8 cellular contexts compared by ENCODE assay signal in genomic region chr11:132941024-132941646, GRCh38.
A peak's percentile ranks its signal among the peaks of the same experiment; 100 is the strongest.
DNase-seq lines count a peak whose midpoint lies in the region; ATAC-seq and TF ChIP-seq lines count a peak whose summit lies in the region.

No MANE protein-coding gene starts in this region.

- H3K36me3 Mint-ChIP-seq in Calu3 (ENCODE audit: insufficient read depth, unreplicated experiment), result peaks cover 4% of the 10 kb centered on the region
- H3K36me3 Mint-ChIP-seq in stimulated activated effector memory CD8-positive, alpha-beta T cell treated with anti-CD3 and anti-CD28 coated beads, Interleukin-12 subunit alpha, Interleukin-12 subunit beta, amount 100 ng/mL, for 72 hours, result no peaks in the 10 kb centered on the region

- H3K9me3 Mint-ChIP-seq in Calu3 (ENCODE audit: low read depth, unreplicated experiment), result peaks cover 2% of the 10 kb centered on the region
- H3K9me3 Mint-ChIP-seq in stimulated activated effector memory CD8-positive, alpha-beta T cell treated with anti-CD3 and anti-CD28 coated beads, Interleukin-12 subunit alpha, Interleukin-12 subunit beta, amount 100 ng/mL, for 72 hours, result no peaks in the 10 kb centered on the region

- no peaks in the 10 kb centered on the region for H3K4me1 Mint-ChIP-seq in Calu3 (ENCODE audit: low read depth, unreplicated experiment)
- peaks cover 5% of the 10 kb centered on the region for H3K4me1 Mint-ChIP-seq in stimulated activated effector memory CD8-positive, alpha-beta T cell treated with anti-CD3 and anti-CD28 coated beads, Interleukin-12 subunit alpha, Interleukin-12 subunit beta, amount 100 ng/mL, for 72 hours

- H3K27me3 ChIP-seq in transverse colon, result peaks cover 36% of the 10 kb centered on the region

- DNase-seq in Calu3, result no peak
- DNase-seq in HFF-Myc (ENCODE audit: extremely low read depth, low read depth), result peak; percentile 2
- peak; percentile 16 for DNase-seq in SW480 (ENCODE audit: low spot score)
- DNase-seq in glomerular visceral epithelial cell (ENCODE audit: extremely low spot score), result peak; percentile 37
- no peak for DNase-seq in transverse colon
- DNase-seq in stimulated activated effector memory CD8-positive, alpha-beta T cell treated with anti-CD3 and anti-CD28 coated beads, Interleukin-12 subunit alpha, Interleukin-12 subunit beta, amount 100 ng/mL, for 72 hours (ENCODE audit: low spot score in 2 of 2), result no peak

- in situ Hi-C loops in transverse colon (cut with MboI; ENCODE audit: low pct_ligation_motif_present in 1 of 4, low pct_unique_long_range_greater_than_20kb in 1 of 4, low sequenced_read_pairs in 3 of 4), result no loop called here

- no peak for TF ChIP-seq POLR2A in transverse colon (IDR thresholded peaks at IDR 0.05)

- no peak overlapping the region for H3K27ac ChIP-seq in transverse colon

- no peaks in the 10 kb centered on the region for H3K27me3 Mint-ChIP-seq in Calu3 (ENCODE audit: unreplicated experiment)

- TF ChIP-seq CTCF in Calu3 (IDR thresholded peaks at IDR 0.05; ENCODE audit: unreplicated experiment) (peak; percentile 73), HFF-Myc (IDR thresholded peaks at IDR 0.05; ENCODE audit: low read depth, low read length, missing control alignments) (peak; percentile 82), transverse colon (IDR thresholded peaks at IDR 0.05) (peak; percentile 59 to 78 (median 73))

- H3K36me3 ChIP-seq in transverse colon, result no peaks in the 10 kb centered on the region

- intact Hi-C loops in Calu3 (cut with micrococcal nuclease; ENCODE audit: unreplicated experiment), result loop anchor here (5.0 kb wide), 1 partner anchor 1194 kb away; no protein-coding TSS in a partner anchor
- intact Hi-C loops in transverse colon (cut with DNase I; ENCODE audit: low total_unique reads), result no loop called here

- BruUV-seq in Calu3 (replicated peaks; lab: Mats Ljungman, UMichigan), result no TSS peak

- CTCF ChIA-PET in Calu3 (lab: Charles Lee), result interaction anchor here (0.7 to 1.4 kb wide), 2 partner anchors 1193 to 1877 kb away, joined by 3 to 5 read pairs; no protein-coding TSS in a partner anchor

- no peak overlapping the region for H3K27ac Mint-ChIP-seq in Calu3 (ENCODE audit: unreplicated experiment)
- no peak overlapping the region for H3K27ac Mint-ChIP-seq in stimulated activated effector memory CD8-positive, alpha-beta T cell treated with anti-CD3 and anti-CD28 coated beads, Interleukin-12 subunit alpha, Interleukin-12 subunit beta, amount 100 ng/mL, for 72 hours

- 53 to 54% methylated on average over 3 to 4 of the region's 4 CpGs for WGBS in transverse colon (ENCODE audit: low coverage in 1 of 2), 2 donors

- no peak overlapping the region for H3K4me3 Mint-ChIP-seq in Calu3 (ENCODE audit: low read depth, unreplicated experiment)
- H3K4me3 Mint-ChIP-seq in stimulated activated effector memory CD8-positive, alpha-beta T cell treated with anti-CD3 and anti-CD28 coated beads, Interleukin-12 subunit alpha, Interleukin-12 subunit beta, amount 100 ng/mL, for 72 hours, result no peak overlapping the region

- H3K4me3 ChIP-seq in HFF-Myc (replicated peaks; ENCODE audit: low read depth, low read length) (no peak overlapping the region), transverse colon (no peak overlapping the region)

- TF ChIP-seq EP300 in transverse colon (IDR thresholded peaks at IDR 0.05; ENCODE audit: low read depth), result no peak

- ATAC-seq in GM21786 (IDR thresholded peaks at IDR 0.05; ENCODE audit: unreplicated experiment) (no peak), GM18867 (IDR thresholded peaks at IDR 0.05; ENCODE audit: unreplicated experiment) (no peak)
- ATAC-seq in stimulated activated effector memory CD8-positive, alpha-beta T cell treated with anti-CD3 and anti-CD28 coated beads, Interleukin-12 subunit alpha, Interleukin-12 subunit beta, amount 100 ng/mL, for 72 hours, result no peak

- peaks cover 0 to 4% (median 0%) of the 10 kb centered on the region in 4 donors for H3K4me1 ChIP-seq in transverse colon

- no peaks in the 10 kb centered on the region for H3K9me3 ChIP-seq in transverse colon

Comparison
In these comparisons a context has a peak if more than half of its experiments do, and no peak if none do; other contexts are left out.
1. DNase-seq: peak in HFF-Myc (single experiment), SW480 (single experiment) and glomerular visceral epithelial cell (single experiment); none in Calu3 (single experiment), transverse colon (single experiment) and stimulated activated effector memory CD8-positive, alpha-beta T cell treated with anti-CD3 and anti-CD28 coated beads, Interleukin-12 subunit alpha, Interleukin-12 subunit beta, amount 100 ng/mL, for 72 hours (0 of 2).
2. Peak in every context shown above with its lines, with median percentiles within 50 percentile points of each other: CTCF ChIP-seq.